In the genomic region with DNA sequence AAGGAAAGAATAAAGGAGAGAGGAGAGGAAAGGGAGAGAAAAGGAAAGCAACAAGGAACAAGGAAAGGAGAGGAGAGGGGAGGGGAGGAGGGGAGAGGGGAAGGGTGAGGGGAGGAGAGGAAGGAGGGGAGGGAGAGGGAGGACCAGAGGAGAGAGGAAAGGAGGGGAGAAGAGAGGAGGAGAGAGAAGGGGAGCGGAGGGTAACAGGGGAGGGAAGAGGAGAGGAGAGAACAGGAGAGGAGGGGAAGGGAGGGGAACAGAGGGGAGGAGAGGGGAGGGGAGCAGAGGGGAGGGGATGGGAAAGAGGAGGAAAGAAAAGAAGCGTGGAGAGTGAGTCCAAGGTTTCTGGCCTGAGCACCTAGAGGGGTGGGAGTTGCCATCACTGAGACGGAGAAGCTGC, we compare ENCODE assay signal across 14 cellular contexts. TPM values are rescaled to one million over a fixed set of nuclear protein-coding genes. Genes with fewer than 3 reads are reported as not detected.
DNase-seq lines count a peak whose midpoint lies in the region; ATAC-seq and TF ChIP-seq lines count a peak whose summit lies in the region.
"Had no signal": no experiment of that assay in that cellular context is flagged by ENCODE, and none has a peak within 500 bp of the region (broad histone marks: within the 10 kb centered on the region; RNA-seq: fewer than 3 reads in every experiment).

No MANE protein-coding gene starts in this region.

- no peak overlapping the region for H3K4me3 Mint-ChIP-seq in activated CD4-positive, alpha-beta T cell treated with anti-CD3 and anti-CD28 coated beads, Interleukin-2, amount 10 ng/mL, durations not matched to agents 7 days and 5 days
- no peak overlapping the region for H3K4me3 Mint-ChIP-seq in T-helper 17 cell
- H3K4me3 Mint-ChIP-seq in progenitor cell of endocrine pancreas (ENCODE audit: low read depth) = no peak overlapping the region
- H3K4me3 Mint-ChIP-seq: CD8-positive, alpha-beta T cell; GM23338 had no signal

- no peak for DNase-seq in activated CD4-positive, alpha-beta T cell treated with anti-CD3 and anti-CD28 coated beads, Interleukin-2, amount 10 ng/mL, durations not matched to agents 7 days and 5 days
- DNase-seq in activated CD4-positive, alpha-beta T cell treated with anti-CD3 and anti-CD28 coated beads for 48 hours = no peak
- DNase-seq in T-helper 17 cell (no peak), progenitor cell of endocrine pancreas (ENCODE audit: low spot score, unreplicated experiment) (no peak), NCI-H146 treated with DMSO at 0.1 percent for 48 hours (lab: John Stamatoyannopoulos, UW; ENCODE audit: unreplicated experiment) (no peak)
- DNase-seq: ACHN; CD8-positive, alpha-beta T cell; COR-L47; DND-41; GDM1 had no signal

- peaks cover 9 to 46% (median 34%) of the 10 kb centered on the region in 10 experiments; a peak in 18 of 20 replicates for H3K4me1 ChIP-seq in BLaER1 treated with 17β-estradiol and CSF1 and Interleukin-3, amounts not matched to agents 10 nM and 100 nM

- H3K27me3 Mint-ChIP-seq in activated CD4-positive, alpha-beta T cell treated with anti-CD3 and anti-CD28 coated beads, Interleukin-2, amount 10 ng/mL, durations not matched to agents 7 days and 5 days = no peaks in the 10 kb centered on the region
- no peaks in the 10 kb centered on the region for H3K27me3 Mint-ChIP-seq in T-helper 17 cell
- H3K27me3 Mint-ChIP-seq in progenitor cell of endocrine pancreas = no peaks in the 10 kb centered on the region

- H3K36me3 Mint-ChIP-seq in activated CD4-positive, alpha-beta T cell treated with anti-CD3 and anti-CD28 coated beads, Interleukin-2, amount 10 ng/mL, durations not matched to agents 7 days and 5 days (ENCODE audit: low read depth) = peaks cover 3% of the 10 kb centered on the region
- H3K36me3 Mint-ChIP-seq in T-helper 17 cell (ENCODE audit: low read depth) (no peaks in the 10 kb centered on the region), progenitor cell of endocrine pancreas (ENCODE audit: insufficient read depth) (peaks cover 31% of the 10 kb centered on the region)
- H3K36me3 Mint-ChIP-seq: CD8-positive, alpha-beta T cell had no signal

- TF ChIP-seq CTCF in progenitor cell of endocrine pancreas (IDR thresholded peaks at IDR 0.05; ENCODE audit: unreplicated experiment) = no peak

- CTCF ChIA-PET in activated CD4-positive, alpha-beta T cell treated with anti-CD3 and anti-CD28 coated beads, Interleukin-2, amount 10 ng/mL, durations not matched to agents 7 days and 5 days (lab: Charles Lee) = no interaction called here

- no peaks in the 10 kb centered on the region for H3K9me3 Mint-ChIP-seq in activated CD4-positive, alpha-beta T cell treated with anti-CD3 and anti-CD28 coated beads, Interleukin-2, amount 10 ng/mL, durations not matched to agents 7 days and 5 days
- H3K9me3 Mint-ChIP-seq in progenitor cell of endocrine pancreas (ENCODE audit: low read depth) = no peaks in the 10 kb centered on the region
- H3K9me3 Mint-ChIP-seq: CD8-positive, alpha-beta T cell; GM23338 had no signal

- H3K4me3 ChIP-seq in BLaER1 treated with 17β-estradiol and CSF1 and Interleukin-3, amounts not matched to agents 10 nM and 100 nM = no peak overlapping the region
- H3K4me3 ChIP-seq: GM23338 had no signal

- H3K27ac ChIP-seq in BLaER1 treated with 17β-estradiol and CSF1 and Interleukin-3, amounts not matched to agents 10 nM and 100 nM = no peak overlapping the region
- H3K27ac ChIP-seq: C4-2B had no signal

- ATAC-seq in T-helper 17 cell = no peak
- ATAC-seq in HG02840 (IDR thresholded peaks at IDR 0.05; ENCODE audit: low FRiP score, unreplicated experiment) = no peak
- ATAC-seq: CD8-positive, alpha-beta T cell; GM23338 had no signal

- H3K27me3 ChIP-seq in BLaER1 treated with 17β-estradiol and CSF1 and Interleukin-3, amounts not matched to agents 10 nM and 100 nM = no peaks in the 10 kb centered on the region

- no peaks in the 10 kb centered on the region for H4K20me1 ChIP-seq in BLaER1 treated with 17β-estradiol and CSF1 and Interleukin-3, amounts not matched to agents 10 nM and 100 nM

- no peak overlapping the region for H3K9ac ChIP-seq in BLaER1 treated with 17β-estradiol and CSF1 and Interleukin-3, amounts not matched to agents 10 nM and 100 nM

- H3K4me1 Mint-ChIP-seq in activated CD4-positive, alpha-beta T cell treated with anti-CD3 and anti-CD28 coated beads, Interleukin-2, amount 10 ng/mL, durations not matched to agents 7 days and 5 days = peaks cover 28% of the 10 kb centered on the region
- peaks cover 16% of the 10 kb centered on the region for H3K4me1 Mint-ChIP-seq in T-helper 17 cell
- H3K4me1 Mint-ChIP-seq in progenitor cell of endocrine pancreas (ENCODE audit: low read depth) = peaks cover 17% of the 10 kb centered on the region
- H3K4me1 Mint-ChIP-seq: GM23338 had no signal

- peak overlapping the region in 8 of 11 experiments; percentile 42 to 73 (median 60); a peak in 9 of 22 replicates for H3K4me2 ChIP-seq in BLaER1 treated with 17β-estradiol and CSF1 and Interleukin-3, amounts not matched to agents 10 nM and 100 nM
- H3K4me2 ChIP-seq: GM23338 had no signal

- H3K36me3 ChIP-seq in BLaER1 treated with 17β-estradiol and CSF1 and Interleukin-3, amounts not matched to agents 10 nM and 100 nM = no peaks in the 10 kb centered on the region

- H3K27ac Mint-ChIP-seq in activated CD4-positive, alpha-beta T cell treated with anti-CD3 and anti-CD28 coated beads, Interleukin-2, amount 10 ng/mL, durations not matched to agents 7 days and 5 days = peak overlapping the region; percentile 73
- H3K27ac Mint-ChIP-seq in T-helper 17 cell = peak overlapping the region; percentile 84
- peak overlapping the region; percentile 89 for H3K27ac Mint-ChIP-seq in progenitor cell of endocrine pancreas
- H3K27ac Mint-ChIP-seq: CD8-positive, alpha-beta T cell; GM23338 had no signal

- H3K9me3 ChIP-seq in BLaER1 treated with 17β-estradiol and CSF1 and Interleukin-3, amounts not matched to agents 10 nM and 100 nM (replicated peaks in 1 of 11) = no peaks in the 10 kb centered on the region
- H3K9me3 ChIP-seq in T-helper 17 cell (ENCODE audit: control insufficient read depth, low read length, poor library complexity, severe bottlenecking) = no peaks in the 10 kb centered on the region

- POLR2A ChIA-PET in activated CD4-positive, alpha-beta T cell treated with anti-CD3 and anti-CD28 coated beads, Interleukin-2, amount 10 ng/mL, durations not matched to agents 7 days and 5 days (lab: Charles Lee) = no interaction called here

RNA-seq across cellular contexts. Expression of a gene that starts 26.7 kb away (rescaled TPM):
- 1 to 10 TPM; 7.3 to 8.3 TPM for total RNA-seq in activated CD4-positive, alpha-beta T cell treated with anti-CD3 and anti-CD28 coated beads, Interleukin-2, amount 10 ng/mL, durations not matched to agents 7 days and 5 days
- total RNA-seq in T-helper 17 cell (1 to 10 TPM; 2.1 to 2.2 TPM), progenitor cell of endocrine pancreas (3.4 and 4.7 TPM in 2 replicates)

RNA-seq across cellular contexts. Expression of a gene that starts 27.0 kb away (rescaled TPM):
- 10 to 100 TPM; 18.7 to 25.9 TPM for total RNA-seq in activated CD4-positive, alpha-beta T cell treated with anti-CD3 and anti-CD28 coated beads, Interleukin-2, amount 10 ng/mL, durations not matched to agents 7 days and 5 days
- 1 to 10 TPM; 9.5 to 9.8 TPM for total RNA-seq in T-helper 17 cell
- total RNA-seq in progenitor cell of endocrine pancreas = 41.4 and 47.3 TPM in 2 replicates
